In genomic region chr10:79244841-79245504, GRCh38 we compare ENCODE assay signal across 8 cellular contexts.
A peak's percentile ranks its signal among the peaks of the same experiment; 100 is the strongest.
DNase-seq lines count a peak whose midpoint lies in the region; ATAC-seq, FAIRE-seq and TF ChIP-seq lines count a peak whose summit lies in the region.

No MANE protein-coding gene starts in this region.

- FAIRE-seq in GM12891 (lab: Jason Lieb, UNC) (peak; percentile 81), endothelial cell of umbilical vein (lab: Jason Lieb, UNC) (peak; percentile 28), HTR-8/SVneo (lab: Jason Lieb, UNC) (no peak)

- BruUV-seq in endothelial cell of umbilical vein (replicated peaks; lab: Mats Ljungman, UMichigan): no TSS peak

- H3K4me2 ChIP-seq in endothelial cell of umbilical vein (ENCODE audit: insufficient read depth, low read length): no peak overlapping the region

- H3K27me3 ChIP-seq in endothelial cell of umbilical vein (ENCODE audit: control insufficient read depth in 2 of 2, insufficient read depth in 2 of 2, low read length in 2 of 2) (no peaks in the 10 kb centered on the region), stomach (no peaks in the 10 kb centered on the region), SJCRH30 (no peaks in the 10 kb centered on the region)

- H4K20me1 ChIP-seq in endothelial cell of umbilical vein (replicated peaks; ENCODE audit: control insufficient read depth, extremely low read depth, insufficient read depth, low read length): no peaks in the 10 kb centered on the region

- dilution Hi-C loops in endothelial cell of umbilical vein (cut with MboI; ENCODE audit: extremely low pct_ligation_motif_present, low sequenced_read_pairs): no loop called here

- peaks cover 64% of the 10 kb centered on the region for H3K79me2 ChIP-seq in endothelial cell of umbilical vein (ENCODE audit: control insufficient read depth, insufficient read depth, low read length)

- DNase-seq in GM12891 (ENCODE audit: insufficient read length, low spot score) (no peak), MV-4-11 (lab: John Stamatoyannopoulos, UW) (peak; percentile 87), endothelial cell of umbilical vein (ENCODE audit: low read depth, low spot score) (no peak), stomach (no peak), HTR-8/SVneo (ENCODE audit: insufficient read length, low spot score) (no peak), SJCRH30 (no peak)
- no peak for DNase-seq in stimulated activated naive CD4-positive, alpha-beta T cell treated with Interleukin-2 at 50 U/mL for 16 hours (lab: John Stamatoyannopoulos, UW)

- peak; percentile 27 for ATAC-seq in GM21390 (IDR thresholded peaks at IDR 0.05; ENCODE audit: unreplicated experiment)

- TF ChIP-seq CTCF in endothelial cell of umbilical vein (IDR thresholded peaks at IDR 0.05; ENCODE audit: extremely low read depth in 1 of 2, insufficient read depth in 1 of 2, low read depth in 1 of 2, low read length in 2 of 2): no peak
- TF ChIP-seq CTCF in stomach (IDR thresholded peaks at IDR 0.05): no peak

- no peak overlapping the region for H3K9ac ChIP-seq in endothelial cell of umbilical vein (replicated peaks; ENCODE audit: extremely low read depth, insufficient read depth, low read length)

- no peaks in the 10 kb centered on the region for H3K9me1 ChIP-seq in endothelial cell of umbilical vein (replicated peaks; ENCODE audit: control insufficient read depth, extremely low read depth, insufficient read depth, low read length)

- H3K36me3 ChIP-seq in endothelial cell of umbilical vein (ENCODE audit: control insufficient read depth in 2 of 2, extremely low read depth in 1 of 2, insufficient read depth in 2 of 2, low read length in 2 of 2): no peaks in the 10 kb centered on the region
- peaks cover 0 to 7% (median 0%) of the 10 kb centered on the region in 4 donors for H3K36me3 ChIP-seq in stomach
- H3K36me3 ChIP-seq in SJCRH30: no peaks in the 10 kb centered on the region; the same call in 1 of the 2 replicates

- WGBS in stomach, 5 donors: 49 to 78% (median 73%) methylated on average over 12 to 15 of the region's 15 CpGs

- H3K27ac ChIP-seq in endothelial cell of umbilical vein (ENCODE audit: insufficient read depth, low read depth, low read length) (no peak overlapping the region), stomach (peak overlapping the region; percentile 60 to 92 (median 86)), SJCRH30 (no peak overlapping the region)

- POLR2A ChIA-PET in endothelial cell of umbilical vein (lab: Charles Lee): no interaction called here

- no peak overlapping the region for H2AFZ ChIP-seq in endothelial cell of umbilical vein (ENCODE audit: low read depth, low read length)

- no peaks in the 10 kb centered on the region for H3K9me3 ChIP-seq in endothelial cell of umbilical vein (replicated peaks; ENCODE audit: control insufficient read depth, insufficient read depth, low read length)
- no peaks in the 10 kb centered on the region for H3K9me3 ChIP-seq in stomach
- no peaks in the 10 kb centered on the region for H3K9me3 ChIP-seq in SJCRH30 (replicated peaks)

- H3K4me3 ChIP-seq in endothelial cell of umbilical vein (replicated peaks in 1 of 3; ENCODE audit: insufficient read depth in 1 of 3, low read depth in 1 of 3, low read length in 3 of 3): no peak overlapping the region
- H3K4me3 ChIP-seq in stomach: peak overlapping the region in 2 of 4 donors; percentile 55 to 58
- H3K4me3 ChIP-seq in SJCRH30: no peak overlapping the region

- intact Hi-C loops in endothelial cell of umbilical vein (cut with micrococcal nuclease) (loop anchor here (5.0 kb wide), 3 partner anchors 88 to 1208 kb away; partner anchors contain the start of gene PPIF), stomach (cut with DNase I; ENCODE audit: low total_unique reads) (no loop called here)

- H3K4me1 ChIP-seq in endothelial cell of umbilical vein (ENCODE audit: control insufficient read depth, extremely low read depth, insufficient read depth, low read length) (peaks cover 52% of the 10 kb centered on the region), stomach (peaks cover 72 to 96% (median 85%) of the 10 kb centered on the region in 4 donors), SJCRH30 (no peaks in the 10 kb centered on the region; the same call in 1 of the 2 replicates)

- TF ChIP-seq POLR2A in GM12891 (IDR thresholded peaks at IDR 0.05; ENCODE audit: low read depth, low read length) (peak; percentile 73; the same call in 1 of the 2 replicates), endothelial cell of umbilical vein (IDR thresholded peaks at IDR 0.05; ENCODE audit: low read depth, low read length) (no peak), stomach (IDR thresholded peaks at IDR 0.05) (no peak)

- CTCF ChIA-PET in endothelial cell of umbilical vein (lab: Charles Lee): interaction anchor here (1.5 kb wide), 1 partner anchor 9 kb away, joined by 3 read pairs; no protein-coding TSS in a partner anchor

- TF ChIP-seq EP300 in stomach (IDR thresholded peaks at IDR 0.05): no peak

TF ChIP-seq in GM12891, 5 proteins besides CTCF, POLR2A, EP300 and RAD21:
- TF ChIP-seq TAF1 (IDR thresholded peaks at IDR 0.05; ENCODE audit: low read depth, low read length) (0 out of 2 replicates have a peak, but pooled peaks have one; percentile 21), SPI1 (IDR thresholded peaks at IDR 0.05; ENCODE audit: low read depth, low read length) (no peak)

TF ChIP-seq in endothelial cell of umbilical vein, 7 proteins besides CTCF, POLR2A, EP300 and RAD21:
- no peak for TF ChIP-seq FOS (IDR thresholded peaks at IDR 0.05; ENCODE audit: borderline replicate concordance, insufficient read depth, low read length)
- no peak for TF ChIP-seq POLR2AphosphoS5 (IDR thresholded peaks at IDR 0.05; ENCODE audit: insufficient read depth, low read depth, low read length)
- TF ChIP-seq GATA2 (IDR thresholded peaks at IDR 0.05; ENCODE audit: insufficient read depth, insufficient read length, low read depth, low read length): no peak
- TF ChIP-seq JUN (IDR thresholded peaks at IDR 0.05; ENCODE audit: borderline replicate concordance, insufficient read depth, insufficient read length, low read depth): no peak
- no peak for TF ChIP-seq MAX (IDR thresholded peaks at IDR 0.05; ENCODE audit: insufficient read depth, insufficient read length)
- TF ChIP-seq EZH2 (IDR thresholded peaks at IDR 0.05; ENCODE audit: borderline replicate concordance, low read depth, low read length, severe bottlenecking): no peak
- TF ChIP-seq MYC (IDR thresholded peaks at IDR 0.05; ENCODE audit: low read depth, low read length): no peak

Comparison
In these comparisons a context has a peak if more than half of its experiments do, and no peak if none do; other contexts are left out.
1. H3K27ac ChIP-seq: peak in stomach (5 of 5); none in endothelial cell of umbilical vein (single experiment) and SJCRH30 (single experiment).